8 cellular contexts compared by ENCODE assay signal in genomic region chr17:49995055-49995738, GRCh38. TPM values are rescaled to one million over a fixed set of nuclear protein-coding genes. Genes with fewer than 3 reads are reported as not detected.
DNase-seq lines count a peak whose midpoint lies in the region; ATAC-seq, FAIRE-seq and TF ChIP-seq lines count a peak whose summit lies in the region.

DLX3 (minus strand) TSS chr17:49995224; CDS start chr17:49994998, 226 bp downstream.

- TF ChIP-seq RAD21 in HCT116 (IDR thresholded peaks at IDR 0.05; ENCODE audit: low read depth) = 0 out of 2 replicates have a peak, but pooled peaks have one; percentile 2

- DNase-seq in Ammon's horn (ENCODE audit: low spot score) = peak; percentile 18
- DNase-seq in HCT116 (ENCODE audit: low read depth, low spot score) = no peak
- peak; percentile 38 for DNase-seq in NOMO-1 treated with dmso at 0.1 percent for 144 hours (lab: John Stamatoyannopoulos, UW; ENCODE audit: unreplicated experiment)
- peak; percentile 73 for DNase-seq in mammary epithelial cell
- peak; percentile 65 for DNase-seq in keratinocyte (ENCODE audit: low read depth, low spot score)
- DNase-seq in stimulated activated CD8-positive, alpha-beta memory T cell treated with anti-CD3 and anti-CD28 coated beads, Interleukin-4, amount 100 ng/mL, for 48 hours = peak; percentile 56

- POLR2A ChIA-PET in HCT116 (lab: Charles Lee) = interaction anchor here (0.7 kb wide), 1 partner anchor 39 kb away, joined by 3 read pairs; no protein-coding TSS in a partner anchor

- RAD21 ChIA-PET in HCT116 (lab: Charles Lee; ENCODE audit: low non-redundant PET in 1 of 2, low total read pairs in 2 of 2, uncharacterized antibody in 2 of 2, unreplicated experiment in 2 of 2) = interaction anchor here (0.7 to 3.5 kb wide), 3 partner anchors 42 to 135 kb away, joined by 3 to 27 read pairs (median 3); no protein-coding TSS in a partner anchor

- no peak within 1 kb of the TSS for H3K27ac ChIP-seq in HCT116 (ENCODE audit: low read depth, low read length)
- H3K27ac ChIP-seq in mammary epithelial cell (ENCODE audit: insufficient read depth, low read depth, low read length) = no peak within 1 kb of the TSS
- H3K27ac ChIP-seq in keratinocyte (ENCODE audit: control insufficient read depth, insufficient read depth, low read length) = no peak within 1 kb of the TSS

- intact Hi-C loops in HCT116 (cut with micrococcal nuclease) = no loop called here
- intact Hi-C loops in mammary epithelial cell (cut with micrococcal nuclease) = no loop called here

- no peaks in the 10 kb centered on the region; the same call in 1 of the 2 replicates for H3K27me3 ChIP-seq in HCT116 (ENCODE audit: insufficient read depth, low read length)
- H3K27me3 ChIP-seq in mammary epithelial cell (ENCODE audit: insufficient read depth, low read length) = no peaks in the 10 kb centered on the region
- H3K27me3 ChIP-seq in keratinocyte (ENCODE audit: control insufficient read depth, extremely low read depth, insufficient read depth, low read length) = peaks cover 35% of the 10 kb centered on the region

- no peak for ATAC-seq in HCT116
- ATAC-seq in GM19395 (IDR thresholded peaks at IDR 0.05; ENCODE audit: unreplicated experiment) = no peak
- ATAC-seq in GM21526 (IDR thresholded peaks at IDR 0.05; ENCODE audit: low FRiP score, unreplicated experiment) = no peak

- CTCF ChIA-PET in HCT116 (lab: Charles Lee) = interaction anchor here (1.0 to 5.6 kb wide), 5 partner anchors 42 to 425 kb away, joined by 3 to 123 read pairs (median 86); no protein-coding TSS in a partner anchor
- CTCF ChIA-PET in mammary epithelial cell (lab: Charles Lee; ENCODE audit: low non-redundant PET) = interaction anchor here (0.5 to 0.6 kb wide), 4 partner anchors 34 to 893 kb away, joined by 3 to 8 read pairs (median 4); no protein-coding TSS in a partner anchor

- peak within 1 kb of the TSS; percentile 91 for H3K4me2 ChIP-seq in HCT116 (ENCODE audit: low read length)
- H3K4me2 ChIP-seq in mammary epithelial cell (ENCODE audit: insufficient read depth, low read depth, low read length) = peak within 1 kb of the TSS; percentile 84
- H3K4me2 ChIP-seq in keratinocyte (ENCODE audit: control insufficient read depth, extremely low read depth, insufficient read depth, low read depth, low read length) = peak within 1 kb of the TSS; percentile 92

- FAIRE-seq in keratinocyte (lab: Jason Lieb, UNC) = peak; percentile 23

- dilution Hi-C loops in mammary epithelial cell (cut with HindIII; ENCODE audit: low sequenced_read_pairs) (loop anchor here (5.0 to 10.0 kb wide), 3 partner anchors 38 to 83 kb away; no protein-coding TSS in a partner anchor), keratinocyte (cut with MboI; ENCODE audit: extremely low pct_ligation_motif_present, low sequenced_read_pairs) (loop anchor here (10.0 kb wide), 1 partner anchor 110 kb away; no protein-coding TSS in a partner anchor)

- TF ChIP-seq CTCF in HCT116 (IDR thresholded peaks at IDR 0.05 in 2 of 3, conservative IDR thresholded peaks at IDR 0.05 in 1 of 3; ENCODE audit: borderline replicate concordance in 1 of 3, insufficient read depth in 1 of 3, low read depth in 2 of 3, low read length in 2 of 3) (no peak), mammary epithelial cell (conservative IDR thresholded peaks at IDR 0.05 in 1 of 2, IDR thresholded peaks at IDR 0.05 in 1 of 2; ENCODE audit: extremely low read depth in 1 of 2, insufficient read depth in 1 of 2, low read depth in 1 of 2, low read length in 2 of 2) (no peak), keratinocyte (optimal IDR thresholded peaks at IDR 0.05 in 1 of 3, IDR thresholded peaks at IDR 0.05 in 1 of 3, conservative IDR thresholded peaks at IDR 0.05 in 1 of 3; ENCODE audit: extremely low read depth in 1 of 3, insufficient read depth in 2 of 3, low read length in 3 of 3) (no peak)

- H3K79me2 ChIP-seq in HCT116 (ENCODE audit: insufficient read depth, low read length) = no peaks in the 10 kb centered on the region
- H3K79me2 ChIP-seq in mammary epithelial cell (ENCODE audit: insufficient read depth, low read length) = no peaks in the 10 kb centered on the region
- H3K79me2 ChIP-seq in keratinocyte (ENCODE audit: control insufficient read depth, insufficient read depth, low read length) = no peaks in the 10 kb centered on the region

- 14% methylated on average over 6 of the region's 29 CpGs for WGBS in mammary epithelial cell (ENCODE audit: low coverage, missing lambda C conversion rate)

- TF ChIP-seq POLR2A in HCT116 (IDR thresholded peaks at IDR 0.05; ENCODE audit: borderline replicate concordance, extremely low read depth, insufficient read depth, insufficient read length) = no peak

- no peaks in the 10 kb centered on the region for H3K9me3 ChIP-seq in HCT116 (ENCODE audit: control insufficient read depth in 1 of 2, insufficient read depth in 1 of 2, low read depth in 1 of 2, low read length in 2 of 2)
- no peaks in the 10 kb centered on the region for H3K9me3 ChIP-seq in mammary epithelial cell (replicated peaks; ENCODE audit: insufficient read depth, low read length)
- H3K9me3 ChIP-seq in keratinocyte (ENCODE audit: control insufficient read depth, low read depth, low read length) = no peaks in the 10 kb centered on the region

- H3K9ac ChIP-seq in HCT116 (ENCODE audit: low read length) = no peak within 1 kb of the TSS
- no peak within 1 kb of the TSS for H3K9ac ChIP-seq in mammary epithelial cell (ENCODE audit: insufficient read depth, low read length)
- H3K9ac ChIP-seq in keratinocyte (ENCODE audit: control insufficient read depth, extremely low read depth, insufficient read depth, low read length) = peak within 1 kb of the TSS; percentile 52

- in situ Hi-C loops in mammary epithelial cell (cut with MboI; ENCODE audit: low sequenced_read_pairs in 2 of 2) = loop anchor here in 1 of 2 donors (5.0 to 10.0 kb wide), 3 partner anchors 43 to 290 kb away; partner anchors contain the start of gene SLC35B1

- H4K20me1 ChIP-seq in HCT116 (ENCODE audit: insufficient read depth) (no peaks in the 10 kb centered on the region), mammary epithelial cell (ENCODE audit: insufficient read depth, low read length) (no peaks in the 10 kb centered on the region), keratinocyte (ENCODE audit: control insufficient read depth, extremely low read depth, insufficient read depth, low read length) (no peaks in the 10 kb centered on the region)

- H3K9me2 ChIP-seq in HCT116 (ENCODE audit: insufficient read depth) = no peaks in the 10 kb centered on the region

- H3K4me1 ChIP-seq in HCT116 (ENCODE audit: control insufficient read depth in 1 of 2, insufficient read depth in 2 of 2, low read length in 2 of 2) = peaks cover 14 to 30% of the 10 kb centered on the region in 2 experiments
- peaks cover 26% of the 10 kb centered on the region for H3K4me1 ChIP-seq in mammary epithelial cell (ENCODE audit: insufficient read depth, low read length)
- peaks cover 37% of the 10 kb centered on the region for H3K4me1 ChIP-seq in keratinocyte (ENCODE audit: control insufficient read depth, extremely low read depth, insufficient read depth, low read length)

- H2AFZ ChIP-seq in HCT116 (ENCODE audit: low read depth, low read length, poor library complexity, severe bottlenecking) (peak within 1 kb of the TSS; percentile 73), mammary epithelial cell (ENCODE audit: low read depth, low read length) (peak within 1 kb of the TSS; percentile 84), keratinocyte (ENCODE audit: control insufficient read depth, low read length) (peak within 1 kb of the TSS; percentile 74)

- no peaks in the 10 kb centered on the region for H3K9me1 ChIP-seq in keratinocyte (ENCODE audit: control insufficient read depth, extremely low read depth, insufficient read depth, low read length)

- BruUV-seq in HCT116 (replicated peaks; lab: Mats Ljungman, UMichigan) = no TSS peak
- no TSS peak for BruUV-seq in mammary epithelial cell (replicated peaks; lab: Mats Ljungman, UMichigan)

- no peaks in the 10 kb centered on the region for H3K36me3 ChIP-seq in HCT116 (ENCODE audit: control insufficient read depth in 1 of 2, insufficient read depth in 2 of 2, low read length in 2 of 2)
- H3K36me3 ChIP-seq in mammary epithelial cell (ENCODE audit: insufficient read depth, low read length) = no peaks in the 10 kb centered on the region
- peaks cover 0 to 2% of the 10 kb centered on the region in 2 experiments for H3K36me3 ChIP-seq in keratinocyte (ENCODE audit: control insufficient read depth in 2 of 2, extremely low read depth in 1 of 2, insufficient read depth in 2 of 2, low read length in 2 of 2)

- no peak within 1 kb of the TSS; a peak in 1 of 4 replicates for H3K4me3 ChIP-seq in HCT116 (replicated peaks in 1 of 2; ENCODE audit: low read depth in 1 of 2, low read length in 2 of 2)
- H3K4me3 ChIP-seq in mammary epithelial cell (replicated peaks in 1 of 3; ENCODE audit: insufficient read depth in 1 of 3, low read depth in 2 of 3, low read length in 3 of 3) = peak within 1 kb of the TSS in 2 of 3 experiments; percentile 43 to 45
- H3K4me3 ChIP-seq in keratinocyte (ENCODE audit: control insufficient read depth in 2 of 3, extremely low read depth in 1 of 3, insufficient read depth in 2 of 3, low read depth in 1 of 3, low read length in 3 of 3) = peak within 1 kb of the TSS; percentile 48 to 71 (median 63)

TF ChIP-seq in HCT116, 20 proteins besides CTCF, POLR2A, EP300 and RAD21 (continues in another document):
- TF ChIP-seq FOSL1 (IDR thresholded peaks at IDR 0.05; ENCODE audit: low read depth) (no peak), EZH2 (IDR thresholded peaks at IDR 0.05) (no peak), SRF (IDR thresholded peaks at IDR 0.05; ENCODE audit: low read depth) (no peak), ZNF274 (IDR thresholded peaks at IDR 0.05; ENCODE audit: low read depth, low read length) (no peak), ELF1 (IDR thresholded peaks at IDR 0.05; ENCODE audit: borderline replicate concordance, low read depth) (no peak), SIN3A (IDR thresholded peaks at IDR 0.05; ENCODE audit: low read depth) (no peak), EGR1 (IDR thresholded peaks at IDR 0.05; ENCODE audit: low read depth) (no peak)

RNA-seq across cellular contexts. Expression of gene DLX3, which starts in this region (rescaled TPM):
- total RNA-seq in HCT116 (2021; ENCODE audit: unreplicated experiment) (not detected), mammary epithelial cell (under 1 TPM; 0.33 to 0.42 TPM)
- polyA plus RNA-seq in HCT116 (2012) = 0.04 TPM in 1 of 2 replicates, not detected in the other
- polyA plus RNA-seq in mammary epithelial cell (0.18 TPM), keratinocyte (0.62 to 0.81 TPM (median 0.72 TPM) in 3 replicates)
- polyA minus RNA-seq in mammary epithelial cell (not detected), keratinocyte (0.64 to 1.8 TPM (median 1.0 TPM) in 3 replicates)
- 8.7 TPM for polyA plus RNA-seq in keratinocyte (2011; ENCODE audit: low read depth)
- polyA plus RNA-seq in keratinocyte (2011; cell fraction: cytosol; rRNA removed) = 0.97 and 1.3 TPM in 2 replicates
- 2.3 and 3.3 TPM in 2 replicates for polyA plus RNA-seq in keratinocyte (2011; cell fraction: nucleus; rRNA removed)
- 1.6 and 17.5 TPM in 2 replicates for polyA plus RNA-seq in keratinocyte (2012; ENCODE audit: low replicate concordance)
- 2.1 TPM for polyA minus RNA-seq in keratinocyte (2011; cell fraction: cytosol; rRNA and poly(A)+ RNA removed)
- polyA minus RNA-seq in keratinocyte (2011; cell fraction: nucleus; rRNA and poly(A)+ RNA removed) = 1.1 and 1.3 TPM in 2 replicates

Comparison
In these comparisons a context has a peak if more than half of its experiments do, and no peak if none do; other contexts are left out.
1. Peak in DNase-seq, H3K4me3 ChIP-seq and H3K4me2 ChIP-seq in mammary epithelial cell; RNA of the gene not detected or under 1 TPM.
2. H3K4me3 ChIP-seq: peak in keratinocyte (3 of 3); none in HCT116 (0 of 2).
3. Peak in every context shown above with its lines, with median percentiles within 50 percentile points of each other: H2AFZ ChIP-seq and H3K4me2 ChIP-seq.